19 cellular contexts compared by ENCODE assay signal in genomic region chr13:40657961-40658360, GRCh38. TPM values are rescaled to one million over a fixed set of nuclear protein-coding genes. Genes with fewer than 3 reads are reported as not detected.
DNase-seq lines count a peak whose midpoint lies in the region; ATAC-seq and FAIRE-seq lines count a peak whose summit lies in the region.
"Had no signal": no experiment of that assay in that cellular context is flagged by ENCODE, and none has a peak within 500 bp of the region (broad histone marks: within the 10 kb centered on the region; RNA-seq: fewer than 3 reads in every experiment).

No MANE protein-coding gene starts in this region.

- H3K27me3 Mint-ChIP-seq in activated CD4-positive, alpha-beta T cell treated with anti-CD3 and anti-CD28 coated beads, Interleukin-2, amount 10 ng/mL, durations not matched to agents 7 days and 5 days: no peaks in the 10 kb centered on the region
- H3K27me3 Mint-ChIP-seq in activated naive CD8-positive, alpha-beta T cell treated with anti-CD3 and anti-CD28 coated beads for 36 hours: no peaks in the 10 kb centered on the region
- no peaks in the 10 kb centered on the region for H3K27me3 Mint-ChIP-seq in naive thymus-derived CD4-positive, alpha-beta T cell

- CTCF ChIA-PET in activated CD4-positive, alpha-beta T cell treated with anti-CD3 and anti-CD28 coated beads, Interleukin-2, amount 10 ng/mL, durations not matched to agents 7 days and 5 days (lab: Charles Lee): no interaction called here
- CTCF ChIA-PET in naive thymus-derived CD4-positive, alpha-beta T cell (lab: Charles Lee): interaction anchor here (0.7 kb wide), 1 partner anchor 29 kb away, joined by 5 read pairs; no protein-coding TSS in a partner anchor

- H3K9me3 ChIP-seq in naive thymus-derived CD4-positive, alpha-beta T cell (ENCODE audit: control insufficient read depth in 2 of 3, low read length in 3 of 3): no peaks in the 10 kb centered on the region
- H3K9me3 ChIP-seq: sigmoid colon, SJCRH30, upper lobe of left lung had no signal

- no peak for DNase-seq in activated CD4-positive, alpha-beta T cell treated with anti-CD3 and anti-CD28 coated beads, Interleukin-2, amount 10 ng/mL, durations not matched to agents 7 days and 5 days
- DNase-seq in activated CD4-positive, alpha-beta T cell treated with anti-CD3 and anti-CD28 coated beads for 1 hour: no peak
- DNase-seq in GM19239 (ENCODE audit: insufficient read length, low spot score) (no peak), hepatic stellate cell (ENCODE audit: low spot score) (no peak), NCI-H446 treated with DMSO at 0.1 percent for 48 hours (lab: John Stamatoyannopoulos, UW) (no peak), LoVo (ENCODE audit: low spot score) (no peak)
- no peak for DNase-seq in activated naive CD8-positive, alpha-beta T cell treated with anti-CD3 and anti-CD28 coated beads for 36 hours
- no peak for DNase-seq in naive thymus-derived CD4-positive, alpha-beta T cell
- DNase-seq: ACHN; amygdala; immature natural killer cell; midbrain; NCI-H1436; NCI-H446; sigmoid colon; SJCRH30; stimulated activated CD4-positive, alpha-beta T cell treated with anti-CD3 and anti-CD28 coated beads, Interleukin-4, amount 100 ng/mL, for 24 hours; upper lobe of left lung had no signal

- no peak for ATAC-seq in naive thymus-derived CD4-positive, alpha-beta T cell

- FAIRE-seq in GM19239 (lab: Jason Lieb, UNC): peak; percentile 53

- peaks cover 3% of the 10 kb centered on the region for H3K9me3 Mint-ChIP-seq in activated CD4-positive, alpha-beta T cell treated with anti-CD3 and anti-CD28 coated beads, Interleukin-2, amount 10 ng/mL, durations not matched to agents 7 days and 5 days
- H3K9me3 Mint-ChIP-seq in activated naive CD8-positive, alpha-beta T cell treated with anti-CD3 and anti-CD28 coated beads for 36 hours: peaks cover 9% of the 10 kb centered on the region
- peaks cover 0 to 3% (median 0%) of the 10 kb centered on the region in 11 donors for H3K9me3 Mint-ChIP-seq in naive thymus-derived CD4-positive, alpha-beta T cell
- H3K9me3 Mint-ChIP-seq: immature natural killer cell had no signal

- intact Hi-C loops in naive thymus-derived CD4-positive, alpha-beta T cell (cut with micrococcal nuclease): no loop called here

- no peaks in the 10 kb centered on the region for H3K36me3 ChIP-seq in naive thymus-derived CD4-positive, alpha-beta T cell (ENCODE audit: control insufficient read depth in 2 of 3, insufficient read depth in 3 of 3, low read length in 3 of 3)
- H3K36me3 ChIP-seq: sigmoid colon, SJCRH30, upper lobe of left lung had no signal

- H3K4me1 Mint-ChIP-seq in activated CD4-positive, alpha-beta T cell treated with anti-CD3 and anti-CD28 coated beads, Interleukin-2, amount 10 ng/mL, durations not matched to agents 7 days and 5 days: peaks cover 81% of the 10 kb centered on the region
- peaks cover 82% of the 10 kb centered on the region for H3K4me1 Mint-ChIP-seq in activated naive CD8-positive, alpha-beta T cell treated with anti-CD3 and anti-CD28 coated beads for 36 hours
- H3K4me1 Mint-ChIP-seq in naive thymus-derived CD4-positive, alpha-beta T cell: peaks cover 74 to 98% (median 91%) of the 10 kb centered on the region in 7 donors

- no peaks in the 10 kb centered on the region for H3K27me3 ChIP-seq in naive thymus-derived CD4-positive, alpha-beta T cell (ENCODE audit: control insufficient read depth in 2 of 2, insufficient read depth in 2 of 2, low read length in 2 of 2)
- H3K27me3 ChIP-seq: sigmoid colon, SJCRH30, upper lobe of left lung had no signal

- no peak overlapping the region for H3K4me3 ChIP-seq in naive thymus-derived CD4-positive, alpha-beta T cell (ENCODE audit: low read length)
- H3K4me3 ChIP-seq: sigmoid colon, SJCRH30, upper lobe of left lung had no signal

- no peak overlapping the region for H3K4me3 Mint-ChIP-seq in activated CD4-positive, alpha-beta T cell treated with anti-CD3 and anti-CD28 coated beads, Interleukin-2, amount 10 ng/mL, durations not matched to agents 7 days and 5 days
- H3K4me3 Mint-ChIP-seq in activated naive CD8-positive, alpha-beta T cell treated with anti-CD3 and anti-CD28 coated beads for 36 hours: no peak overlapping the region
- peak overlapping the region in 9 of 10 donors; percentile 53 to 98 (median 72) for H3K4me3 Mint-ChIP-seq in naive thymus-derived CD4-positive, alpha-beta T cell
- H3K4me3 Mint-ChIP-seq: immature natural killer cell had no signal

- peak overlapping the region; percentile 54 for H3K27ac Mint-ChIP-seq in activated CD4-positive, alpha-beta T cell treated with anti-CD3 and anti-CD28 coated beads, Interleukin-2, amount 10 ng/mL, durations not matched to agents 7 days and 5 days
- H3K27ac Mint-ChIP-seq in activated naive CD8-positive, alpha-beta T cell treated with anti-CD3 and anti-CD28 coated beads for 36 hours: peak overlapping the region; percentile 79
- peak overlapping the region in 8 of 9 donors; percentile 65 to 85 (median 76) for H3K27ac Mint-ChIP-seq in naive thymus-derived CD4-positive, alpha-beta T cell
- H3K27ac Mint-ChIP-seq: immature natural killer cell had no signal

- POLR2A ChIA-PET in activated CD4-positive, alpha-beta T cell treated with anti-CD3 and anti-CD28 coated beads, Interleukin-2, amount 10 ng/mL, durations not matched to agents 7 days and 5 days (lab: Charles Lee): no interaction called here
- POLR2A ChIA-PET in naive thymus-derived CD4-positive, alpha-beta T cell (lab: Charles Lee): interaction anchor here (0.9 to 1.4 kb wide), 2 partner anchors 8 to 11 kb away, joined by 3 read pairs; no protein-coding TSS in a partner anchor

- peaks cover 52 to 80% of the 10 kb centered on the region in 2 donors for H3K4me1 ChIP-seq in naive thymus-derived CD4-positive, alpha-beta T cell (ENCODE audit: control insufficient read depth in 2 of 2, insufficient read depth in 2 of 2, low read length in 2 of 2)

- H3K27ac ChIP-seq in naive thymus-derived CD4-positive, alpha-beta T cell (ENCODE audit: low read depth, low read length): no peak overlapping the region
- H3K27ac ChIP-seq: epithelial cell of prostate, SJCRH30, upper lobe of left lung had no signal

- H3K36me3 Mint-ChIP-seq in activated CD4-positive, alpha-beta T cell treated with anti-CD3 and anti-CD28 coated beads, Interleukin-2, amount 10 ng/mL, durations not matched to agents 7 days and 5 days (ENCODE audit: low read depth): peaks cover 38% of the 10 kb centered on the region
- H3K36me3 Mint-ChIP-seq in activated naive CD8-positive, alpha-beta T cell treated with anti-CD3 and anti-CD28 coated beads for 36 hours: peaks cover 44% of the 10 kb centered on the region
- peaks cover 13 to 28% (median 19%) of the 10 kb centered on the region in 5 donors for H3K36me3 Mint-ChIP-seq in naive thymus-derived CD4-positive, alpha-beta T cell

RNA-seq across cellular contexts. Expression of gene FOXO1, which starts 8.5 kb away (rescaled TPM):
- total RNA-seq in activated CD4-positive, alpha-beta T cell treated with anti-CD3 and anti-CD28 coated beads, Interleukin-2, amount 10 ng/mL, durations not matched to agents 7 days and 5 days: 10 to 100 TPM; 40.3 to 46.5 TPM
- 10 to 100 TPM; 38.4 to 38.7 TPM for total RNA-seq in activated naive CD8-positive, alpha-beta T cell treated with anti-CD3 and anti-CD28 coated beads for 36 hours
- total RNA-seq in naive thymus-derived CD4-positive, alpha-beta T cell: 10 to 100 TPM; 36.4 to 97.6 (median 93.7) TPM
- polyA plus RNA-seq in naive thymus-derived CD4-positive, alpha-beta T cell: 10 to 100 TPM; 66.3 to 71.9 TPM

Comparison
In these comparisons a context has a peak if more than half of its experiments do, and no peak if none do; other contexts are left out.
1. H3K4me3 Mint-ChIP-seq: peak in naive thymus-derived CD4-positive, alpha-beta T cell (9 of 10); none in activated CD4-positive, alpha-beta T cell treated with anti-CD3 and anti-CD28 coated beads, Interleukin-2, amount 10 ng/mL, durations not matched to agents 7 days and 5 days (single experiment) and activated naive CD8-positive, alpha-beta T cell treated with anti-CD3 and anti-CD28 coated beads for 36 hours (single experiment).
2. Peak in every context shown above with its lines, with median percentiles within 50 percentile points of each other: H3K27ac Mint-ChIP-seq.